ENCODE assay signal across 8 cellular contexts in genomic region chr20:34824861-34825529, GRCh38. TPM values are rescaled to one million over a fixed set of nuclear protein-coding genes. Genes with fewer than 3 reads are reported as not detected.
DNase-seq lines count a peak whose midpoint lies in the region; ATAC-seq and TF ChIP-seq lines count a peak whose summit lies in the region.

No MANE protein-coding gene starts in this region.

- no peaks in the 10 kb centered on the region for H3K27me3 Mint-ChIP-seq in activated CD8-positive, alpha-beta T cell treated with anti-CD3 and anti-CD28 coated beads for 36 hours

- POLR2A ChIA-PET in activated CD8-positive, alpha-beta T cell treated with anti-CD3 and anti-CD28 coated beads for 36 hours (lab: Charles Lee): interaction anchor here (0.6 to 1.5 kb wide), 4 partner anchors 31 to 460 kb away, joined by 3 to 4 read pairs (median 4); partner anchors contain the start of genes DYNLRB1 and EIF6

- ATAC-seq in HG02970 (IDR thresholded peaks at IDR 0.05; ENCODE audit: low FRiP score, unreplicated experiment): peak; percentile 70
- ATAC-seq in activated CD8-positive, alpha-beta T cell treated with anti-CD3 and anti-CD28 coated beads for 36 hours: peak; percentile 84

- peak overlapping the region; percentile 94 for H3K4me3 Mint-ChIP-seq in activated CD8-positive, alpha-beta T cell treated with anti-CD3 and anti-CD28 coated beads for 36 hours

- peak overlapping the region; percentile 94 for H3K27ac Mint-ChIP-seq in activated CD8-positive, alpha-beta T cell treated with anti-CD3 and anti-CD28 coated beads for 36 hours

- H3K36me3 Mint-ChIP-seq in activated CD8-positive, alpha-beta T cell treated with anti-CD3 and anti-CD28 coated beads for 36 hours (ENCODE audit: low read depth): peaks cover 10% of the 10 kb centered on the region

- no peaks in the 10 kb centered on the region for H3K9me3 Mint-ChIP-seq in activated CD8-positive, alpha-beta T cell treated with anti-CD3 and anti-CD28 coated beads for 36 hours

- peak; percentile 46 to 72 for DNase-seq in NCI-H524 (lab: John Stamatoyannopoulos, UW)
- no peak for DNase-seq in NCI-H524 treated with DMSO at 0.1 percent for 48 hours (lab: John Stamatoyannopoulos, UW)
- peak; percentile 80 for DNase-seq in NCI-H345 (lab: John Stamatoyannopoulos, UW)
- DNase-seq in activated CD8-positive, alpha-beta T cell treated with anti-CD3 and anti-CD28 coated beads for 36 hours: peak; percentile 77
- DNase-seq in effector CD4-positive, alpha-beta T cell: peak; percentile 54
- DNase-seq in lung microvascular endothelial cell (ENCODE audit: low read depth in 2 of 2): peak; percentile 48 to 67
- DNase-seq in stimulated activated CD4-positive, alpha-beta T cell treated with anti-CD3 and anti-CD28 coated beads, TNF-alpha, amount 100 ng/mL, for 48 hours (ENCODE audit: low read depth in 3 of 3): peak; percentile 39 to 71 (median 46)

- peaks cover 34% of the 10 kb centered on the region for H3K4me1 Mint-ChIP-seq in activated CD8-positive, alpha-beta T cell treated with anti-CD3 and anti-CD28 coated beads for 36 hours (ENCODE audit: low read depth)

- intact Hi-C loops in activated CD8-positive, alpha-beta T cell treated with anti-CD3 and anti-CD28 coated beads for 36 hours (cut with micrococcal nuclease): no loop called here

- TF ChIP-seq CTCF in activated CD8-positive, alpha-beta T cell treated with anti-CD3 and anti-CD28 coated beads for 36 hours (IDR thresholded peaks at IDR 0.05): no peak

- CTCF ChIA-PET in activated CD8-positive, alpha-beta T cell treated with anti-CD3 and anti-CD28 coated beads for 36 hours (lab: Charles Lee): interaction anchor here (0.8 to 1.3 kb wide), 7 partner anchors 8 to 268 kb away, joined by 3 to 5 read pairs (median 3); partner anchors contain the start of gene TRPC4AP

RNA-seq across cellular contexts. Expression of gene NCOA6, which starts 0.5 kb away (rescaled TPM):
- 10 to 100 TPM; 15.7 to 17.2 TPM for total RNA-seq in activated CD8-positive, alpha-beta T cell treated with anti-CD3 and anti-CD28 coated beads for 36 hours
- total RNA-seq in lung microvascular endothelial cell: 3.5 and 6.5 TPM in 2 replicates

RNA-seq across cellular contexts. Expression of gene GGT7, which starts 47.7 kb away (rescaled TPM):
- 10 to 100 TPM; 13.2 to 14.2 TPM for total RNA-seq in activated CD8-positive, alpha-beta T cell treated with anti-CD3 and anti-CD28 coated beads for 36 hours
- 2.2 and 3.4 TPM in 2 replicates for total RNA-seq in lung microvascular endothelial cell

RNA-seq across cellular contexts. Expression of gene ACSS2, which starts 51.4 kb away (rescaled TPM):
- 10 to 100 TPM; 14.2 to 14.3 TPM for total RNA-seq in activated CD8-positive, alpha-beta T cell treated with anti-CD3 and anti-CD28 coated beads for 36 hours
- 42.9 and 46.2 TPM in 2 replicates for total RNA-seq in lung microvascular endothelial cell
